ENCODE assay signal across 10 cellular contexts in the genomic region with DNA sequence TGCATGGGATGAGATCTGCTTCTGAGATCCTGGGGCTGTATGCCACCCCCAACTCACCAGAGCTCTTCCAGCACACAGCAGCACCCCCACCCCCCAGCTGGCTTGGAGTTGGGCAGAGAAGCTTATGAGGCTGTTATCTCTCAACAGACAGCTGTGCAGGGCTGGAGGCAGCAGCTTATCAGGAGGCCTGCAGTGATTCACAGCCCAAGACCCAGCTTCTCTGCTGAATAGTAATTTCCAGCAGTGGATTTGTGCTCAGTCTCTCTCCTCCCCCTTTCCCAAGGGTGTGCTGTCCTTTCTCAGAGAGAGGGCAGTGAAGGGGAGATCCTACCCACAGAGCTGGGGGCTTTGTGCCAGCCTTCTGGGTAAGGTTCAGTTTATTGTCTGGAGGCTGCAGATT. TPM values are rescaled to one million over a fixed set of nuclear protein-coding genes. Genes with fewer than 3 reads are reported as not detected.
DNase-seq lines count a peak whose midpoint lies in the region; ATAC-seq and TF ChIP-seq lines count a peak whose summit lies in the region.
"Had no signal": no experiment of that assay in that cellular context is flagged by ENCODE, and none has a peak within 500 bp of the region (broad histone marks: within the 10 kb centered on the region; RNA-seq: fewer than 3 reads in every experiment).

No MANE protein-coding gene starts in this region.

- intact Hi-C loops in activated T-helper 1 cell treated with anti-CD3 and anti-CD28 coated beads, Interleukin-12 subunit alpha, Interleukin-12 subunit beta, Interleukin-2, Interleukin-4 antibody, amounts not matched to agents 30 ng/mL and 10 ng/mL and 1 ng/mL, durations not matched to agents 14 hours and 24 hours and 36 hours (cut with micrococcal nuclease), result loop anchor here (5.0 kb wide), 1 partner anchor 582 kb away; no protein-coding TSS in a partner anchor

- H3K4me1 ChIP-seq in cardiac muscle cell (ENCODE audit: low read depth) (peaks cover 24% of the 10 kb centered on the region), right atrium auricular region (peaks cover 0 to 57% of the 10 kb centered on the region in 2 donors), iPS-15b (ENCODE audit: control insufficient read depth, insufficient read depth, low read length) (peaks cover 8% of the 10 kb centered on the region)

- peaks cover 24% of the 10 kb centered on the region for H3K4me1 Mint-ChIP-seq in activated T-helper 1 cell treated with anti-CD3 and anti-CD28 coated beads, Interleukin-12 subunit alpha, Interleukin-12 subunit beta, Interleukin-2, Interleukin-4 antibody, amounts not matched to agents 30 ng/mL and 10 ng/mL and 1 ng/mL, durations not matched to agents 14 hours and 24 hours and 36 hours (ENCODE audit: low read depth)
- H3K4me1 Mint-ChIP-seq in type B pancreatic cell (ENCODE audit: unreplicated experiment), result peaks cover 18% of the 10 kb centered on the region

- TF ChIP-seq CTCF in cardiac muscle cell (IDR thresholded peaks at IDR 0.05; ENCODE audit: low read depth, low read length) (no peak), right atrium auricular region (IDR thresholded peaks at IDR 0.05) (no peak), type B pancreatic cell (conservative IDR thresholded peaks at IDR 0.05) (no peak)

- peak overlapping the region; percentile 64 for H3K4me3 Mint-ChIP-seq in activated T-helper 1 cell treated with anti-CD3 and anti-CD28 coated beads, Interleukin-12 subunit alpha, Interleukin-12 subunit beta, Interleukin-2, Interleukin-4 antibody, amounts not matched to agents 30 ng/mL and 10 ng/mL and 1 ng/mL, durations not matched to agents 14 hours and 24 hours and 36 hours
- H3K4me3 Mint-ChIP-seq in type B pancreatic cell, result peak overlapping the region; percentile 79

- H3K27me3 Mint-ChIP-seq in activated T-helper 1 cell treated with anti-CD3 and anti-CD28 coated beads, Interleukin-12 subunit alpha, Interleukin-12 subunit beta, Interleukin-2, Interleukin-4 antibody, amounts not matched to agents 30 ng/mL and 10 ng/mL and 1 ng/mL, durations not matched to agents 14 hours and 24 hours and 36 hours (ENCODE audit: insufficient read depth), result peaks cover 27% of the 10 kb centered on the region
- peaks cover 38% of the 10 kb centered on the region for H3K27me3 Mint-ChIP-seq in type B pancreatic cell

- H3K9me3 Mint-ChIP-seq in activated T-helper 1 cell treated with anti-CD3 and anti-CD28 coated beads, Interleukin-12 subunit alpha, Interleukin-12 subunit beta, Interleukin-2, Interleukin-4 antibody, amounts not matched to agents 30 ng/mL and 10 ng/mL and 1 ng/mL, durations not matched to agents 14 hours and 24 hours and 36 hours, result no peaks in the 10 kb centered on the region
- H3K9me3 Mint-ChIP-seq in type B pancreatic cell, result no peaks in the 10 kb centered on the region
- H3K9me3 Mint-ChIP-seq: naive thymus-derived CD8-positive, alpha-beta T cell had no signal

- peak; percentile 64 to 91 for DNase-seq in cardiac muscle cell (ENCODE audit: low read depth in 1 of 2, low spot score in 1 of 2)
- no peak for DNase-seq in right atrium auricular region (ENCODE audit: low spot score)
- no peak for DNase-seq in activated T-helper 1 cell treated with anti-CD3 and anti-CD28 coated beads, Interleukin-12 subunit alpha, Interleukin-12 subunit beta, Interleukin-2, Interleukin-4 antibody, amounts not matched to agents 30 ng/mL and 10 ng/mL and 1 ng/mL, durations not matched to agents 14 hours and 24 hours and 36 hours (ENCODE audit: low spot score)
- no peak for DNase-seq in type B pancreatic cell (ENCODE audit: extremely low spot score, unreplicated experiment)
- no peak for DNase-seq in epidermal melanocyte (ENCODE audit: insufficient read length, low spot score)
- DNase-seq in AG20443 (ENCODE audit: low spot score), result no peak
- DNase-seq: naive thymus-derived CD8-positive, alpha-beta T cell; NCI-H510A treated with DMSO at 0.1 percent for 48 hours had no signal

- H3K27me3 ChIP-seq in cardiac muscle cell (peaks cover 24% of the 10 kb centered on the region), right atrium auricular region (no peaks in the 10 kb centered on the region), iPS-15b (ENCODE audit: control insufficient read depth, insufficient read depth, low read length) (peaks cover 16% of the 10 kb centered on the region)

- H3K36me3 ChIP-seq in cardiac muscle cell (no peaks in the 10 kb centered on the region), right atrium auricular region (no peaks in the 10 kb centered on the region), iPS-15b (ENCODE audit: control insufficient read depth, insufficient read depth, low read length) (peaks cover 3% of the 10 kb centered on the region)

- no peak for ATAC-seq in GM18858 (IDR thresholded peaks at IDR 0.05; ENCODE audit: unreplicated experiment)
- ATAC-seq: naive thymus-derived CD8-positive, alpha-beta T cell had no signal

- H3K27ac ChIP-seq in cardiac muscle cell (peak overlapping the region; percentile 63), right atrium auricular region (peak overlapping the region in 1 of 2 donors; percentile 74)

- peak overlapping the region; percentile 76 for H3K9ac ChIP-seq in iPS-15b (ENCODE audit: low read depth, low read length)

- H3K36me3 Mint-ChIP-seq in activated T-helper 1 cell treated with anti-CD3 and anti-CD28 coated beads, Interleukin-12 subunit alpha, Interleukin-12 subunit beta, Interleukin-2, Interleukin-4 antibody, amounts not matched to agents 30 ng/mL and 10 ng/mL and 1 ng/mL, durations not matched to agents 14 hours and 24 hours and 36 hours (ENCODE audit: low read depth), result peaks cover 2% of the 10 kb centered on the region
- H3K36me3 Mint-ChIP-seq in type B pancreatic cell, result no peaks in the 10 kb centered on the region

- no peaks in the 10 kb centered on the region for H3K9me3 ChIP-seq in cardiac muscle cell (ENCODE audit: low read depth)
- no peaks in the 10 kb centered on the region for H3K9me3 ChIP-seq in right atrium auricular region
- no peaks in the 10 kb centered on the region for H3K9me3 ChIP-seq in iPS-15b (ENCODE audit: control insufficient read depth, insufficient read depth, low read length)

- H3K4me3 ChIP-seq in cardiac muscle cell (peak overlapping the region; percentile 41), right atrium auricular region (peak overlapping the region in 1 of 2 donors; percentile 66), iPS-15b (ENCODE audit: low read depth, low read length) (peak overlapping the region; percentile 91)

- H3K27ac Mint-ChIP-seq in activated T-helper 1 cell treated with anti-CD3 and anti-CD28 coated beads, Interleukin-12 subunit alpha, Interleukin-12 subunit beta, Interleukin-2, Interleukin-4 antibody, amounts not matched to agents 30 ng/mL and 10 ng/mL and 1 ng/mL, durations not matched to agents 14 hours and 24 hours and 36 hours, result no peak overlapping the region
- H3K27ac Mint-ChIP-seq in type B pancreatic cell, result no peak overlapping the region

RNA-seq across cellular contexts. Expression of gene RPP25, which starts 2.1 kb away (rescaled TPM):
- total RNA-seq in cardiac muscle cell (21.1 and 23.0 TPM in 2 replicates), right atrium auricular region (1 to 10 TPM; 4.3 to 9.4 TPM), type B pancreatic cell (ENCODE audit: low replicate concordance) (9.9 and 11.3 TPM in 2 replicates)
- 18.3 and 20.8 TPM in 2 replicates for polyA plus RNA-seq in cardiac muscle cell
- 13.3 and 15.3 TPM in 2 replicates for total RNA-seq in activated T-helper 1 cell treated with anti-CD3 and anti-CD28 coated beads, Interleukin-12 subunit alpha, Interleukin-12 subunit beta, Interleukin-2, Interleukin-4 antibody, amounts not matched to agents 30 ng/mL and 10 ng/mL and 1 ng/mL, durations not matched to agents 14 hours and 24 hours and 36 hours

RNA-seq across cellular contexts. Expression of gene COX5A, which starts 16.6 kb away (rescaled TPM):
- 285 and 435 TPM in 2 replicates for total RNA-seq in cardiac muscle cell
- polyA plus RNA-seq in cardiac muscle cell, result 1,301 and 1,489 TPM in 2 replicates
- 100 to 1,000 TPM; 399 to 869 TPM for total RNA-seq in right atrium auricular region
- total RNA-seq in activated T-helper 1 cell treated with anti-CD3 and anti-CD28 coated beads, Interleukin-12 subunit alpha, Interleukin-12 subunit beta, Interleukin-2, Interleukin-4 antibody, amounts not matched to agents 30 ng/mL and 10 ng/mL and 1 ng/mL, durations not matched to agents 14 hours and 24 hours and 36 hours, result 273 and 290 TPM in 2 replicates
- total RNA-seq in type B pancreatic cell (ENCODE audit: low replicate concordance), result 248 and 307 TPM in 2 replicates

RNA-seq across cellular contexts. Expression of gene SCAMP5, which starts 40.8 kb away (rescaled TPM):
- 5.8 and 8.1 TPM in 2 replicates for total RNA-seq in cardiac muscle cell
- 1.2 and 3.3 TPM in 2 replicates for polyA plus RNA-seq in cardiac muscle cell
- 1 to 10 TPM; 4.0 to 7.5 TPM for total RNA-seq in right atrium auricular region
- 2.0 and 3.5 TPM in 2 replicates for total RNA-seq in activated T-helper 1 cell treated with anti-CD3 and anti-CD28 coated beads, Interleukin-12 subunit alpha, Interleukin-12 subunit beta, Interleukin-2, Interleukin-4 antibody, amounts not matched to agents 30 ng/mL and 10 ng/mL and 1 ng/mL, durations not matched to agents 14 hours and 24 hours and 36 hours
- total RNA-seq in type B pancreatic cell (ENCODE audit: low replicate concordance), result 38.1 and 41.8 TPM in 2 replicates

RNA-seq across cellular contexts. Expression of gene FAM219B, which starts 47.9 kb away (rescaled TPM):
- total RNA-seq in cardiac muscle cell (109 and 168 TPM in 2 replicates), right atrium auricular region (10 to 100 TPM; 46.9 to 53.3 TPM), type B pancreatic cell (ENCODE audit: low replicate concordance) (112 and 117 TPM in 2 replicates)
- 107 and 157 TPM in 2 replicates for polyA plus RNA-seq in cardiac muscle cell
- total RNA-seq in activated T-helper 1 cell treated with anti-CD3 and anti-CD28 coated beads, Interleukin-12 subunit alpha, Interleukin-12 subunit beta, Interleukin-2, Interleukin-4 antibody, amounts not matched to agents 30 ng/mL and 10 ng/mL and 1 ng/mL, durations not matched to agents 14 hours and 24 hours and 36 hours, result 72.6 and 73.2 TPM in 2 replicates

Comparison
In these comparisons a context has a peak if more than half of its experiments do, and no peak if none do; other contexts are left out.
1. DNase-seq: peak in cardiac muscle cell (2 of 2); none in right atrium auricular region (single experiment), activated T-helper 1 cell treated with anti-CD3 and anti-CD28 coated beads, Interleukin-12 subunit alpha, Interleukin-12 subunit beta, Interleukin-2, Interleukin-4 antibody, amounts not matched to agents 30 ng/mL and 10 ng/mL and 1 ng/mL, durations not matched to agents 14 hours and 24 hours and 36 hours (single experiment), type B pancreatic cell (single experiment), epidermal melanocyte (single experiment) and AG20443 (single experiment).